In genomic region chr9:99896119-99896518, GRCh38 we compare ENCODE assay signal across 20 cellular contexts. TPM values are rescaled to one million over a fixed set of nuclear protein-coding genes. Genes with fewer than 3 reads are reported as not detected.
DNase-seq lines count a peak whose midpoint lies in the region; ATAC-seq and TF ChIP-seq lines count a peak whose summit lies in the region.
"Had no signal": no experiment of that assay in that cellular context is flagged by ENCODE, and none has a peak within 500 bp of the region (broad histone marks: within the 10 kb centered on the region; RNA-seq: fewer than 3 reads in every experiment).

No MANE protein-coding gene starts in this region.

- H3K36me3 ChIP-seq in left lung (no peaks in the 10 kb centered on the region), upper lobe of right lung (no peaks in the 10 kb centered on the region)
- H3K36me3 ChIP-seq: BE2C had no signal

- ATAC-seq in left lung (peak; percentile 96), upper lobe of right lung (peak; percentile 82), HG03571 (IDR thresholded peaks at IDR 0.05; ENCODE audit: unreplicated experiment) (no peak), GM19467 (IDR thresholded peaks at IDR 0.05; ENCODE audit: unreplicated experiment) (no peak)
- ATAC-seq: HCT116, HepG2 had no signal

- TF ChIP-seq CTCF in left lung (IDR thresholded peaks at IDR 0.05) (no peak), upper lobe of right lung (IDR thresholded peaks at IDR 0.05) (no peak)

- H3K4me3 ChIP-seq in left lung (no peak overlapping the region), upper lobe of right lung (no peak overlapping the region)
- H3K4me3 ChIP-seq: GM23338 had no signal

- intact Hi-C loops in left lung (cut with DNase I) = no loop called here
- intact Hi-C loops in upper lobe of right lung (cut with DNase I) = no loop called here

- H3K4me1 ChIP-seq in left lung = no peaks in the 10 kb centered on the region
- no peaks in the 10 kb centered on the region for H3K4me1 ChIP-seq in upper lobe of right lung
- H3K4me1 ChIP-seq: BE2C had no signal

- CTCF ChIA-PET in HEK293T (lab: Yijun Ruan, JAX) = interaction anchor here (0.6 kb wide), 1 partner anchor 9 kb away, joined by 12 read pairs; no protein-coding TSS in a partner anchor

- POLR2A ChIA-PET in HEK293T (lab: Yijun Ruan, JAX) = interaction anchor here (1.4 kb wide), 1 partner anchor 10 kb away, joined by 3 read pairs; no protein-coding TSS in a partner anchor

- H3K27me3 ChIP-seq in left lung = no peaks in the 10 kb centered on the region
- no peaks in the 10 kb centered on the region for H3K27me3 ChIP-seq in upper lobe of right lung

- H3K9me3 ChIP-seq in left lung = no peaks in the 10 kb centered on the region
- no peaks in the 10 kb centered on the region for H3K9me3 ChIP-seq in upper lobe of right lung
- H3K9me3 ChIP-seq: BE2C had no signal

- DNase-seq in DMS53 treated with DMSO at 0.1 percent for 48 hours (lab: John Stamatoyannopoulos, UW; ENCODE audit: unreplicated experiment) = peak; percentile 28
- DNase-seq in NCI-H2029 treated with DMSO at 0.1 percent for 48 hours (lab: John Stamatoyannopoulos, UW) = peak; percentile 66
- DNase-seq in left lung = peak in 1 of 2 donors; percentile 47
- DNase-seq in upper lobe of right lung = peak; percentile 62
- DNase-seq in HEK293T (ENCODE audit: extremely low spot score) = no peak
- DNase-seq: ACHN; BE2C; C1 segment of cervical spinal cord; CD4-positive, CD25-positive, alpha-beta regulatory T cell; CD8-positive, alpha-beta memory T cell; COR-L47; DMS 273 treated with DMSO at 0.1 percent for 48 hours; DMS79; GDM1; H7 had no signal

- H3K27ac ChIP-seq in left lung (no peak overlapping the region), upper lobe of right lung (no peak overlapping the region)

TF ChIP-seq in HEK293T, 16 proteins besides CTCF, POLR2A, EP300 and RAD21:
- TF ChIP-seq FOXM1 (IDR thresholded peaks at IDR 0.05; ENCODE audit: borderline replicate concordance) (no peak), L3MBTL2 (conservative IDR thresholded peaks at IDR 0.05) (no peak), PKNOX1 (IDR thresholded peaks at IDR 0.05) (no peak), HDGF (IDR thresholded peaks at IDR 0.05; ENCODE audit: borderline replicate concordance) (no peak), LEF1 (IDR thresholded peaks at IDR 0.05; ENCODE audit: borderline replicate concordance) (no peak), ZNF384 (IDR thresholded peaks at IDR 0.05) (no peak), NFRKB (IDR thresholded peaks at IDR 0.05) (no peak), ELF4 (IDR thresholded peaks at IDR 0.05) (no peak), FOXK2 (IDR thresholded peaks at IDR 0.05) (no peak), TARDBP (IDR thresholded peaks at IDR 0.05) (no peak), SUZ12 (IDR thresholded peaks at IDR 0.05) (no peak), BHLHE40 (IDR thresholded peaks at IDR 0.05; ENCODE audit: borderline replicate concordance) (no peak), ARNT (IDR thresholded peaks at IDR 0.05) (no peak), SP1 (IDR thresholded peaks at IDR 0.05) (no peak), CTBP1 (IDR thresholded peaks at IDR 0.05; ENCODE audit: borderline replicate concordance) (no peak), FOXA1 (IDR thresholded peaks at IDR 0.05) (no peak)

RNA-seq across cellular contexts. Expression of gene STX17, which starts 10.3 kb away (rescaled TPM):
- total RNA-seq in left lung = 10 to 100 TPM; 34.3 to 37.3 TPM
- 42.6 TPM for total RNA-seq in upper lobe of right lung

Comparison
In these comparisons a context has a peak if more than half of its experiments do, and no peak if none do; other contexts are left out.
1. ATAC-seq: peak in left lung (single experiment) and upper lobe of right lung (single experiment); none in HG03571 (single experiment) and GM19467 (single experiment).